ENCODE assay signal across 29 cellular contexts in the genomic region with DNA sequence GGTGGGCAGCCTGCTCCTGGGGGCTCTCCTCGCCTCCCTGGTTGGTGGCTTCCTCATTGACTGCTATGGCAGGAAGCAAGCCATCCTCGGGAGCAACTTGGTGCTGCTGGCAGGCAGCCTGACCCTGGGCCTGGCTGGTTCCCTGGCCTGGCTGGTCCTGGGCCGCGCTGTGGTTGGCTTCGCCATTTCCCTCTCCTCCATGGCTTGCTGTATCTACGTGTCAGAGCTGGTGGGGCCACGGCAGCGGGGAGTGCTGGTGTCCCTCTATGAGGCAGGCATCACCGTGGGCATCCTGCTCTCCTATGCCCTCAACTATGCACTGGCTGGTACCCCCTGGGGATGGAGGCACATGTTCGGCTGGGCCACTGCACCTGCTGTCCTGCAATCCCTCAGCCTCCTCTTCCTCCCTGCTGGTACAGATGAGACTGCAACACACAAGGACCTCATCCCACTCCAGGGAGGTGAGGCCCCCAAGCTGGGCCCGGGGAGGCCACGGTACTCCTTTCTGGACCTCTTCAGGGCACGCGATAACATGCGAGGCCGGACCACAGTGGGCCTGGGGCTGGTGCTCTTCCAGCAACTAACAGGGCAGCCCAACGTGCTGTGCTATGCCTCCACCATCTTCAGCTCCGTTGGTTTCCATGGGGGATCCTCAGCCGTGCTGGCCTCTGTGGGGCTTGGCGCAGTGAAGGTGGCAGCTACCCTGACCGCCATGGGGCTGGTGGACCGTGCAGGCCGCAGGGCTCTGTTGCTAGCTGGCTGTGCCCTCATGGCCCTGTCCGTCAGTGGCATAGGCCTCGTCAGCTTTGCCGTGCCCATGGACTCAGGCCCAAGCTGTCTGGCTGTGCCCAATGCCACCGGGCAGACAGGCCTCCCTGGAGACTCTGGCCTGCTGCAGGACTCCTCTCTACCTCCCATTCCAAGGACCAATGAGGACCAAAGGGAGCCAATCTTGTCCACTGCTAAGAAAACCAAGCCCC. TPM values are rescaled to one million over a fixed set of nuclear protein-coding genes. Genes with fewer than 3 reads are reported as not detected.
"Had no signal": no experiment of that assay in that cellular context is flagged by ENCODE, and none has a peak within 500 bp of the region (broad histone marks: within the 10 kb centered on the region; RNA-seq: fewer than 3 reads in every experiment).

No MANE protein-coding gene starts in this region.

- H3K4me3 Mint-ChIP-seq: activated CD4-positive, alpha-beta T cell treated with anti-CD3 and anti-CD28 coated beads, Interleukin-2, amount 10 ng/mL, durations not matched to agents 24 days and 14 days; activated CD8-positive, alpha-beta memory T cell treated with anti-CD3 and anti-CD28 coated beads, Interleukin-2, amount 10 ng/mL, durations not matched to agents 7 days and 5 days; activated naive CD8-positive, alpha-beta T cell treated with anti-CD3 and anti-CD28 coated beads, Interleukin-2, amount 50 U/mL, for 24 hours; activated T-cell treated with anti-CD3 and anti-CD28 coated beads, Interleukin-2, amount 50 U/mL, for 24 hours; brain; central memory CD8-positive, alpha-beta T cell; T-helper 17 cell; WTC11 had no signal

- FAIRE-seq: astrocyte, RCC 7860 had no signal

- H3K9me3 Mint-ChIP-seq: central memory CD8-positive, alpha-beta T cell had no signal

- H3K27me3 Mint-ChIP-seq: activated CD4-positive, alpha-beta T cell treated with anti-CD3 and anti-CD28 coated beads, Interleukin-2, amount 10 ng/mL, durations not matched to agents 24 days and 14 days; activated CD8-positive, alpha-beta memory T cell treated with anti-CD3 and anti-CD28 coated beads, Interleukin-2, amount 10 ng/mL, durations not matched to agents 7 days and 5 days; activated naive CD8-positive, alpha-beta T cell treated with anti-CD3 and anti-CD28 coated beads, Interleukin-2, amount 50 U/mL, for 24 hours; central memory CD8-positive, alpha-beta T cell; T-helper 17 cell had no signal

- ATAC-seq: activated CD8-positive, alpha-beta memory T cell treated with anti-CD3 and anti-CD28 coated beads, Interleukin-2, amount 10 ng/mL, durations not matched to agents 7 days and 5 days; activated naive CD4-positive, alpha-beta T cell treated with anti-CD3 and anti-CD28 coated beads, Interleukin-2, amount 50 U/mL, for 72 hours; activated naive CD8-positive, alpha-beta T cell treated with anti-CD3 and anti-CD28 coated beads, Interleukin-2, amount 50 U/mL, for 24 hours; PC-3; T-helper 17 cell; WTC11 had no signal

- H3K4me1 Mint-ChIP-seq: activated CD4-positive, alpha-beta T cell treated with anti-CD3 and anti-CD28 coated beads, Interleukin-2, amount 10 ng/mL, durations not matched to agents 24 days and 14 days; activated CD8-positive, alpha-beta memory T cell treated with anti-CD3 and anti-CD28 coated beads, Interleukin-2, amount 10 ng/mL, durations not matched to agents 7 days and 5 days; brain; central memory CD8-positive, alpha-beta T cell; T-helper 17 cell; WTC11 had no signal

- DNase-seq: activated CD4-positive, alpha-beta T cell treated with anti-CD3 and anti-CD28 coated beads, Interleukin-2, amount 10 ng/mL, durations not matched to agents 24 days and 14 days; activated CD4-positive, alpha-beta T cell treated with anti-CD3 and anti-CD28 coated beads, Interleukin-2, amount 50 U/mL, for 48 hours; activated CD4-positive, CD25-positive, alpha-beta regulatory T cell treated with anti-CD3 and anti-CD28 coated beads, Interleukin-2, amount 50 U/mL, for 72 hours; activated CD8-positive, alpha-beta memory T cell treated with anti-CD3 and anti-CD28 coated beads, Interleukin-2, amount 10 ng/mL, durations not matched to agents 7 days and 5 days; activated effector memory CD4-positive, alpha-beta T cell treated with anti-CD3 and anti-CD28 coated beads, Interleukin-2, amount 50 U/mL, for 16 hours; activated naive CD4-positive, alpha-beta T cell treated with Interleukin-2 at 50 U/mL for 16 hours; activated naive CD8-positive, alpha-beta T cell treated with anti-CD3 and anti-CD28 coated beads, Interleukin-2, amount 50 U/mL, for 24 hours; activated T-cell treated with anti-CD3 and anti-CD28 coated beads, Interleukin-2, amount 50 U/mL, for 24 hours; amniotic stem cell; Karpas-422; MM.1S; NCI-H1105; NCI-H1436; NCI-H1694 treated with DMSO at 0.1 percent for 48 hours; NCI-H2029 treated with DMSO at 0.1 percent for 48 hours; NCI-H345; NCI-H510A treated with DMSO at 0.1 percent for 48 hours; NCI-H69; NK-92 treated with Interleukin-12 subunit alpha and Interleukin-12 subunit beta, amount 100 ng/mL, for 24 hours; PC-3; SIG-M5; T-helper 17 cell; T-helper 9 cell had no signal

- H3K27ac Mint-ChIP-seq: activated CD4-positive, alpha-beta T cell treated with anti-CD3 and anti-CD28 coated beads, Interleukin-2, amount 10 ng/mL, durations not matched to agents 24 days and 14 days; activated CD8-positive, alpha-beta memory T cell treated with anti-CD3 and anti-CD28 coated beads, Interleukin-2, amount 10 ng/mL, durations not matched to agents 7 days and 5 days; activated naive CD4-positive, alpha-beta T cell treated with anti-CD3 and anti-CD28 coated beads, Interleukin-2, amount 50 U/mL, for 72 hours; activated naive CD8-positive, alpha-beta T cell treated with anti-CD3 and anti-CD28 coated beads, Interleukin-2, amount 50 U/mL, for 24 hours; activated T-cell treated with anti-CD3 and anti-CD28 coated beads, Interleukin-2, amount 50 U/mL, for 24 hours; brain; T-helper 17 cell; WTC11 had no signal

- H3K36me3 Mint-ChIP-seq: activated CD8-positive, alpha-beta memory T cell treated with anti-CD3 and anti-CD28 coated beads, Interleukin-2, amount 10 ng/mL, durations not matched to agents 7 days and 5 days had no signal

RNA-seq across cellular contexts. Expression of a gene that starts 16.0 kb away (rescaled TPM):
- total RNA-seq: activated CD4-positive, alpha-beta T cell treated with anti-CD3 and anti-CD28 coated beads, Interleukin-2, amount 10 ng/mL, durations not matched to agents 24 days and 14 days; activated CD8-positive, alpha-beta memory T cell treated with anti-CD3 and anti-CD28 coated beads, Interleukin-2, amount 10 ng/mL, durations not matched to agents 7 days and 5 days; T-helper 17 cell had no signal
